Comparison of ENCODE assay signal across 20 cellular contexts in genomic region chr15:84659904-84660781, GRCh38. TPM values are rescaled to one million over a fixed set of nuclear protein-coding genes. Genes with fewer than 3 reads are reported as not detected.
DNase-seq lines count a peak whose midpoint lies in the region; ATAC-seq and TF ChIP-seq lines count a peak whose summit lies in the region.
"Had no signal": no experiment of that assay in that cellular context is flagged by ENCODE, and none has a peak within 500 bp of the region (broad histone marks: within the 10 kb centered on the region; RNA-seq: fewer than 3 reads in every experiment).

No MANE protein-coding gene starts in this region.

- no peak overlapping the region for H2AFZ ChIP-seq in OCI-LY7 (ENCODE audit: low read length)

- CTCF ChIA-PET in OCI-LY7 (lab: Charles Lee; ENCODE audit: unreplicated experiment), result interaction anchor here (1.2 kb wide), 1 partner anchor 56 kb away, joined by 4 read pairs; the partner anchor contains the start of gene SEC11A

- no peak overlapping the region for H3K4me3 ChIP-seq in BLaER1
- H3K4me3 ChIP-seq in OCI-LY7 (ENCODE audit: low read depth, low read length, poor library complexity, severe bottlenecking), result no peak overlapping the region
- H3K4me3 ChIP-seq in esophagus squamous epithelium, result no peak overlapping the region
- H3K4me3 ChIP-seq: MG63, spleen, thoracic aorta had no signal

- no peaks in the 10 kb centered on the region for H3K79me2 ChIP-seq in OCI-LY7 (ENCODE audit: insufficient read depth, low read depth, low read length)

- intact Hi-C loops in OCI-LY7 (cut with micrococcal nuclease; ENCODE audit: unreplicated experiment), result loop anchor here (2.0 kb wide), 1 partner anchor 71 kb away; no protein-coding TSS in a partner anchor
- intact Hi-C loops in esophagus squamous epithelium (cut with DNase I), result no loop called here

- POLR2A ChIA-PET in OCI-LY7 (lab: Charles Lee), result interaction anchor here (0.7 to 1.2 kb wide), 5 partner anchors 9 to 76 kb away, joined by 3 to 8 read pairs (median 3); no protein-coding TSS in a partner anchor

- H3K4me2 ChIP-seq in BLaER1 (peak overlapping the region; percentile 29; the same call in 1 of the 2 replicates), OCI-LY7 (ENCODE audit: low read length) (peak overlapping the region; percentile 83; the same call in 1 of the 2 replicates)

- peak; percentile 7 for DNase-seq in DMS 273 (lab: John Stamatoyannopoulos, UW; ENCODE audit: unreplicated experiment)
- no peak for DNase-seq in DMS 273 treated with DMSO at 0.1 percent for 48 hours (lab: John Stamatoyannopoulos, UW)
- DNase-seq in OCI-LY7 (ENCODE audit: low spot score), result peak; percentile 34
- peak; percentile 26 for DNase-seq in left lobe of liver (ENCODE audit: low spot score)
- DNase-seq in esophagus squamous epithelium (lab: John Stamatoyannopoulos, UW), result no peak
- DNase-seq: 8988T; activated CD8-positive, alpha-beta T cell treated with anti-CD3 and anti-CD28 coated beads for 36 hours; amniotic stem cell; effector CD4-positive, alpha-beta T cell; head of caudate nucleus; MG63; NCI-H226; Right ventricle myocardium superior; spleen; stimulated activated CD8-positive, alpha-beta memory T cell treated with anti-CD3 and anti-CD28 coated beads, Interleukin-4, amount 100 ng/mL, for 48 hours; T-helper 1 cell had no signal

- H3K9me3 ChIP-seq in BLaER1, result no peaks in the 10 kb centered on the region
- no peaks in the 10 kb centered on the region for H3K9me3 ChIP-seq in OCI-LY7 (ENCODE audit: low read length)
- H3K9me3 ChIP-seq in esophagus squamous epithelium, result no peaks in the 10 kb centered on the region
- H3K9me3 ChIP-seq: MG63, spleen, thoracic aorta had no signal

- no peak overlapping the region for H3K9ac ChIP-seq in BLaER1

- H3K36me3 ChIP-seq in BLaER1, result peaks cover 6% of the 10 kb centered on the region
- H3K36me3 ChIP-seq in OCI-LY7 (ENCODE audit: insufficient read depth, low read length), result 0 out of 2 replicates have a peak, but pooled peaks cover 6% of the 10 kb centered on the region
- H3K36me3 ChIP-seq in esophagus squamous epithelium, result peaks cover 0 to 18% (median 0%) of the 10 kb centered on the region in 3 donors

- ATAC-seq in left lobe of liver (no peak), HG03469 (IDR thresholded peaks at IDR 0.05; ENCODE audit: unreplicated experiment) (no peak), GM19023 (IDR thresholded peaks at IDR 0.05; ENCODE audit: unreplicated experiment) (no peak)
- ATAC-seq: activated CD8-positive, alpha-beta T cell treated with anti-CD3 and anti-CD28 coated beads for 36 hours had no signal

- no peak for TF ChIP-seq CTCF in OCI-LY7 (conservative IDR thresholded peaks at IDR 0.05; ENCODE audit: low read length)
- TF ChIP-seq CTCF in esophagus squamous epithelium (IDR thresholded peaks at IDR 0.05), result no peak

- BruUV-seq in OCI-LY7 (replicated peaks; lab: Mats Ljungman, UMichigan), result no TSS peak

- H4K20me1 ChIP-seq in BLaER1 (no peaks in the 10 kb centered on the region), OCI-LY7 (ENCODE audit: insufficient read depth, low read length) (no peaks in the 10 kb centered on the region)

- H3K4me1 ChIP-seq in BLaER1 (peaks cover 41% of the 10 kb centered on the region), OCI-LY7 (ENCODE audit: insufficient read depth, low read length, poor library complexity, severe bottlenecking) (peaks cover 36% of the 10 kb centered on the region), esophagus squamous epithelium (peaks cover 11 to 34% (median 12%) of the 10 kb centered on the region in 3 donors)

- no peaks in the 10 kb centered on the region for H3K27me3 ChIP-seq in BLaER1
- H3K27me3 ChIP-seq in esophagus squamous epithelium, result no peaks in the 10 kb centered on the region
- H3K27me3 ChIP-seq: MG63, spleen had no signal

- H3K9me2 ChIP-seq in OCI-LY7 (ENCODE audit: insufficient read depth, low read length), result no peaks in the 10 kb centered on the region

- no peak for TF ChIP-seq POLR2A in esophagus squamous epithelium (IDR thresholded peaks at IDR 0.05)

- H3K27ac ChIP-seq in BLaER1 (no peak overlapping the region), OCI-LY7 (ENCODE audit: low read depth, low read length, poor library complexity, severe bottlenecking) (no peak overlapping the region), esophagus squamous epithelium (no peak overlapping the region)

- 72 to 81% methylated on average over 4 of the region's 4 CpGs for WGBS in esophagus squamous epithelium, 2 donors

RNA-seq across cellular contexts. Expression of gene NMB, which starts 2.1 kb away (rescaled TPM):
- 5.3 and 10.3 TPM in 2 replicates for total RNA-seq in OCI-LY7 (2014; rRNA removed; shearing (Covaris generic))
- total RNA-seq in OCI-LY7 (2022) (6.6 and 8.7 TPM in 2 replicates), left lobe of liver (0.58 TPM), esophagus squamous epithelium (10 to 100 TPM in 3 of 4 donors, 1 to 10 TPM in 1; 2.3 to 20.6 (median 11.0) TPM)

RNA-seq across cellular contexts. Expression of gene WDR73, which starts 6.1 kb away (rescaled TPM):
- total RNA-seq in OCI-LY7 (2014; rRNA removed; shearing (Covaris generic)), result 29.7 and 38.1 TPM in 2 replicates
- total RNA-seq in OCI-LY7 (2022) (28.7 TPM in 2 replicates), left lobe of liver (9.5 TPM), esophagus squamous epithelium (10 to 100 TPM; 14.1 to 27.5 (median 16.5) TPM)

RNA-seq across cellular contexts. Expression of gene SEC11A, which starts 55.8 kb away (rescaled TPM):
- 41.4 and 47.0 TPM in 2 replicates for total RNA-seq in OCI-LY7 (2014; rRNA removed; shearing (Covaris generic))
- 87.6 and 93.6 TPM in 2 replicates for total RNA-seq in OCI-LY7 (2022)
- total RNA-seq in left lobe of liver, result 59.0 TPM
- total RNA-seq in esophagus squamous epithelium, result 100 to 1,000 TPM in 1 of 4 donors, 10 to 100 TPM in 3; 54.1 to 103 (median 72.8) TPM

RNA-seq across cellular contexts. Expression of gene ZSCAN2, which starts 59.3 kb away (rescaled TPM):
- total RNA-seq in OCI-LY7 (2014; rRNA removed; shearing (Covaris generic)), result 12.4 and 21.7 TPM in 2 replicates
- total RNA-seq in OCI-LY7 (2022) (12.0 and 12.1 TPM in 2 replicates), left lobe of liver (8.9 TPM), esophagus squamous epithelium (1 to 10 TPM in 2 of 4 donors, under 1 TPM in 2; 0.45 to 9.5 (median 2.6) TPM)

Comparison
In these comparisons a context has a peak if more than half of its experiments do, and no peak if none do; other contexts are left out.
1. DNase-seq: peak in DMS 273 (single experiment), OCI-LY7 (single experiment) and left lobe of liver (single experiment); none in DMS 273 treated with DMSO at 0.1 percent for 48 hours (single experiment) and esophagus squamous epithelium (single experiment).